Comparison of ENCODE assay signal across 10 cellular contexts in the genomic region with DNA sequence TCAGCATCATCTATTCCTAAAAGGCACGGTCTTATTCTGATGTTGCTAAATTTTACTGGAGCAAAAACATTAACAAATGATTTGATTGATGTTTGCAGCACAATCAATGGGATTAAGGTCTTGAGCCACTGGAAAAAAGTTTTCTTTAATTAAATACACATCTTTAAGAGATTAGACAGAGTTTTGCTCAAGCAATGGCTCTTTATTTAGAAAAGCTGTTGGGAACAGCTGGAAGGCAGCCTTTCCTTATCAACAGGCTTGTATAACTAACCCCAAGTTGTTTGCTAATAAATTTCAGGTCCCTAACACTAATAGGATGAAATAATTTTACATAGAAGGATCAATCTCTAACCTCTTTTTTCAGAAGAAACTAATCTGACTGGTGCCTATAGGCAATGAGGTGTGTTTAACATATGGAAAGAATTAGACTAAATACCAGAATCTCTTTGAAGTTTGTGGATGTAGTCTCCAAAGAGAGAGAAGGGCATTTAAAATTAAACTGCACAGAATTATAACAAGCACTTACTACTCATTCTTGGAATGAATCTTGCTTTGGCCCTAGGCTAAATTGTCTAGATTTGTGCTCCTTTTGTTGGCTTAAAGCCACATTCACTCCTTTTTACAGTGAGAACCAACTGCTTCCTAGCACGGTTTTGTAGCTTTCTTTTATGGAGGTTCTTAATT.
DNase-seq lines count a peak whose midpoint lies in the region; ATAC-seq and TF ChIP-seq lines count a peak whose summit lies in the region.
"Had no signal": no experiment of that assay in that cellular context is flagged by ENCODE, and none has a peak within 500 bp of the region (broad histone marks: within the 10 kb centered on the region; RNA-seq: fewer than 3 reads in every experiment).

No MANE protein-coding gene starts in this region.

- H3K27ac ChIP-seq in ascending aorta = peak overlapping the region; percentile 75 to 83

- peaks cover 39% of the 10 kb centered on the region for H3K4me1 Mint-ChIP-seq in Caco-2 (ENCODE audit: low read depth, unreplicated experiment)
- peaks cover 65 to 93% (median 82%) of the 10 kb centered on the region in 3 donors for H3K4me1 Mint-ChIP-seq in IgD-negative memory B cell
- H3K4me1 Mint-ChIP-seq in naive thymus-derived CD8-positive, alpha-beta T cell = peaks cover 47 to 99% (median 97%) of the 10 kb centered on the region in 4 donors

- CTCF ChIA-PET in Caco-2 (lab: Charles Lee) = no interaction called here

- H3K27me3 Mint-ChIP-seq in Caco-2 (ENCODE audit: insufficient read depth, unreplicated experiment) (no peaks in the 10 kb centered on the region), IgD-negative memory B cell (peaks cover 2% of the 10 kb centered on the region)
- no peaks in the 10 kb centered on the region for H3K27me3 Mint-ChIP-seq in naive thymus-derived CD8-positive, alpha-beta T cell

- H3K36me3 ChIP-seq in Caco-2 (ENCODE audit: control insufficient read depth, insufficient read depth, low read length) (no peaks in the 10 kb centered on the region; the same call in 1 of the 2 replicates), ascending aorta (no peaks in the 10 kb centered on the region)

- POLR2A ChIA-PET in Caco-2 (lab: Charles Lee) = interaction anchor here (0.6 to 1.1 kb wide), 2 partner anchors 10 to 151 kb away, joined by 3 to 4 read pairs; no protein-coding TSS in a partner anchor
- POLR2A ChIA-PET in naive thymus-derived CD8-positive, alpha-beta T cell (lab: Charles Lee) = interaction anchor here (1.0 to 5.4 kb wide), 5 partner anchors 10 to 20 kb away, joined by 3 to 40 read pairs (median 6); no protein-coding TSS in a partner anchor

- no TSS peak for BruUV-seq in Caco-2 (replicated peaks; lab: Mats Ljungman, UMichigan)

- H3K4me1 ChIP-seq in Caco-2 (peaks cover 49% of the 10 kb centered on the region), ascending aorta (peaks cover 14 to 63% of the 10 kb centered on the region in 2 donors)

- no peak overlapping the region for H3K4me3 ChIP-seq in Caco-2 (ENCODE audit: low read depth, low read length)
- H3K4me3 ChIP-seq in ascending aorta = no peak overlapping the region

- H3K4me3 Mint-ChIP-seq in Caco-2 (ENCODE audit: unreplicated experiment) (no peak overlapping the region), IgD-negative memory B cell (peak overlapping the region in 3 of 4 donors; percentile 59 to 92 (median 89))
- peak overlapping the region; percentile 64 to 100 (median 84) for H3K4me3 Mint-ChIP-seq in naive thymus-derived CD8-positive, alpha-beta T cell

- H3K9me3 ChIP-seq in Caco-2 = no peaks in the 10 kb centered on the region
- H3K9me3 ChIP-seq in ascending aorta = no peaks in the 10 kb centered on the region

- no peaks in the 10 kb centered on the region for H3K36me3 Mint-ChIP-seq in Caco-2 (ENCODE audit: insufficient read depth, unreplicated experiment)
- H3K36me3 Mint-ChIP-seq in IgD-negative memory B cell = peaks cover 5% of the 10 kb centered on the region
- H3K36me3 Mint-ChIP-seq in naive thymus-derived CD8-positive, alpha-beta T cell = peaks cover 0 to 24% (median 10%) of the 10 kb centered on the region in 3 donors

- no peak for TF ChIP-seq CTCF in Caco-2 (IDR thresholded peaks at IDR 0.05; ENCODE audit: insufficient read depth in 1 of 2, low read depth in 1 of 2, low read length in 1 of 2, severe bottlenecking in 1 of 2, unreplicated experiment in 1 of 2)
- TF ChIP-seq CTCF in ascending aorta (IDR thresholded peaks at IDR 0.05) = no peak

- intact Hi-C loops in Caco-2 (cut with micrococcal nuclease; ENCODE audit: unreplicated experiment) = loop anchor here (2.0 kb wide), 1 partner anchor 14 kb away; no protein-coding TSS in a partner anchor
- intact Hi-C loops in ascending aorta (cut with DNase I) = loop anchor here (5.0 kb wide), 1 partner anchor 34 kb away; no protein-coding TSS in a partner anchor
- intact Hi-C loops in posterior vena cava (cut with DNase I) = no loop called here

- H3K27me3 ChIP-seq in Caco-2 (replicated peaks; ENCODE audit: control insufficient read depth, insufficient read depth, low read length) (no peaks in the 10 kb centered on the region), ascending aorta (no peaks in the 10 kb centered on the region)

- DNase-seq in Caco-2 (no peak), ascending aorta (ENCODE audit: low spot score in 2 of 2) (no peak), posterior vena cava (ENCODE audit: low spot score) (no peak), GM19238 (ENCODE audit: insufficient read length, low spot score) (no peak)
- DNase-seq in naive thymus-derived CD8-positive, alpha-beta T cell = no peak
- DNase-seq: NCI-H510A; stimulated activated CD4-positive, alpha-beta T cell treated with anti-CD3 and anti-CD28 coated beads, Interleukin-2, amount 100 ng/mL, for 24 hours had no signal

- H3K9me3 Mint-ChIP-seq in Caco-2 (ENCODE audit: unreplicated experiment) (no peaks in the 10 kb centered on the region), IgD-negative memory B cell (peaks cover 0 to 2% (median 0%) of the 10 kb centered on the region in 3 donors)
- peaks cover 0 to 9% (median 1%) of the 10 kb centered on the region in 9 donors for H3K9me3 Mint-ChIP-seq in naive thymus-derived CD8-positive, alpha-beta T cell

- H3K27ac Mint-ChIP-seq in Caco-2 (ENCODE audit: unreplicated experiment) (peak overlapping the region; percentile 13), IgD-negative memory B cell (peak overlapping the region; percentile 87 to 95 (median 91))
- H3K27ac Mint-ChIP-seq in naive thymus-derived CD8-positive, alpha-beta T cell = peak overlapping the region; percentile 92 to 98 (median 96)

- ATAC-seq in naive thymus-derived CD8-positive, alpha-beta T cell = no peak
- ATAC-seq in HG03521 (IDR thresholded peaks at IDR 0.05; ENCODE audit: unreplicated experiment) (no peak), GM21723 (IDR thresholded peaks at IDR 0.05; ENCODE audit: unreplicated experiment) (no peak)

Comparison
In these comparisons a context has a peak if more than half of its experiments do, and no peak if none do; other contexts are left out.
1. H3K27ac Mint-ChIP-seq: peak in every context shown above with its lines; median percentile 96 in naive thymus-derived CD8-positive, alpha-beta T cell; 91 in IgD-negative memory B cell; 13 in Caco-2.
2. intact Hi-C loops: an anchor here in Caco-2 (2.0 kb wide) and ascending aorta (5.0 kb wide); none called in posterior vena cava.